Comparison of ENCODE assay signal across 7 cellular contexts in the genomic region with DNA sequence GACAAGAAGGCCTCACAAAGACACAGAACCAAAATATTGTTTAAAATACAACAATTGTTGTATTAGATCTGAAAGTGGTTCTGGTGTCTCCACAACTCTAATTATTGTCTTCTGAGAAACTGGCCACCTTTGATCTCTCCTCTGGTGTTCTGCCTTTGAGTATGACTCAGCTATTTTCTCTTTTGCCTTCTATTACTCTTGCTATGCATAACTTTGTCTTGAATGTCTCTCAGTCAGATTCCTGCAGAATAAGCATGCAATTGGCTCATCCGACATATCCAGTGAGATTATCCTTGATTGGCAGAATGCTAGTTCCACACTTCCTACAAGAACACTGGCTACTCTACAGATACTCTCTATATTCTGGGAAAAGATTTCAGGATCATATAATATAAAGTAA. TPM values are rescaled to one million over a fixed set of nuclear protein-coding genes. Genes with fewer than 3 reads are reported as not detected.
A peak's percentile ranks its signal among the peaks of the same experiment; 100 is the strongest.
DNase-seq lines count a peak whose midpoint lies in the region; ATAC-seq and TF ChIP-seq lines count a peak whose summit lies in the region.

No MANE protein-coding gene starts in this region.

- no peaks in the 10 kb centered on the region for H3K27me3 Mint-ChIP-seq in mesothelial cell of epicardium (ENCODE audit: low read depth)

- H3K4me3 Mint-ChIP-seq in mesothelial cell of epicardium: no peak overlapping the region

- no peak overlapping the region for H3K27ac Mint-ChIP-seq in mesothelial cell of epicardium

- H4K20me1 ChIP-seq in smooth muscle cell (ENCODE audit: low read depth): no peaks in the 10 kb centered on the region

- H3K9ac ChIP-seq in smooth muscle cell (ENCODE audit: low read depth): no peak overlapping the region

- no peak for TF ChIP-seq CTCF in coronary artery (IDR thresholded peaks at IDR 0.05)
- TF ChIP-seq CTCF in smooth muscle cell (IDR thresholded peaks at IDR 0.05; ENCODE audit: borderline replicate concordance, insufficient read depth, poor library complexity, severe bottlenecking): no peak
- TF ChIP-seq CTCF in mesothelial cell of epicardium (IDR thresholded peaks at IDR 0.05; ENCODE audit: unreplicated experiment): no peak
- TF ChIP-seq CTCF in spleen (IDR thresholded peaks at IDR 0.05 in 8 of 11, conservative IDR thresholded peaks at IDR 0.05 in 3 of 11): no peak

- no peaks in the 10 kb centered on the region for H3K36me3 ChIP-seq in smooth muscle cell (ENCODE audit: low read depth)
- no peaks in the 10 kb centered on the region for H3K36me3 ChIP-seq in spleen

- peak overlapping the region; percentile 55 for H3K4me2 ChIP-seq in smooth muscle cell

- no peaks in the 10 kb centered on the region for H3K27me3 ChIP-seq in smooth muscle cell (ENCODE audit: low read depth)
- H3K27me3 ChIP-seq in spleen (replicated peaks in 1 of 7): no peaks in the 10 kb centered on the region

- intact Hi-C loops in spleen (cut with DNase I; ENCODE audit: low total_unique reads): loop anchor here (10.0 kb wide), 1 partner anchor 55 kb away; no protein-coding TSS in a partner anchor

- peaks cover 18% of the 10 kb centered on the region for H3K9me3 Mint-ChIP-seq in mesothelial cell of epicardium

- H3F3A ChIP-seq in smooth muscle cell (ENCODE audit: low read depth): no peaks in the 10 kb centered on the region

- no peaks in the 10 kb centered on the region for H3K79me2 ChIP-seq in smooth muscle cell (ENCODE audit: low read depth)

- peaks cover 13% of the 10 kb centered on the region for H3K36me3 Mint-ChIP-seq in mesothelial cell of epicardium

- H3K4me1 Mint-ChIP-seq in mesothelial cell of epicardium: peaks cover 2% of the 10 kb centered on the region

- H3K27ac ChIP-seq in coronary artery: no peak overlapping the region
- H3K27ac ChIP-seq in smooth muscle cell (ENCODE audit: low read depth): peak overlapping the region; percentile 62
- H3K27ac ChIP-seq in spleen: no peak overlapping the region

- 12% methylated on average over 1 of the region's 1 CpG for WGBS in smooth muscle cell (ENCODE audit: low lambda C conversion rate)
- 44 to 78% (median 54%) methylated on average over 1 of the region's 1 CpG for WGBS in spleen, 5 donors

- peak overlapping the region; percentile 0 for H3K4me3 ChIP-seq in coronary artery
- H3K4me3 ChIP-seq in smooth muscle cell: no peak overlapping the region
- H3K4me3 ChIP-seq in spleen: no peak overlapping the region

- peak; percentile 78 for ATAC-seq in GM19397 (IDR thresholded peaks at IDR 0.05; ENCODE audit: unreplicated experiment)
- ATAC-seq in HG03571 (IDR thresholded peaks at IDR 0.05; ENCODE audit: unreplicated experiment): peak; percentile 55

- H2AFZ ChIP-seq in smooth muscle cell (ENCODE audit: low read depth): peak overlapping the region; percentile 90

- H3K4me1 ChIP-seq in smooth muscle cell (ENCODE audit: low read depth) (no peaks in the 10 kb centered on the region), spleen (no peaks in the 10 kb centered on the region)

- H3K9me3 ChIP-seq in smooth muscle cell (replicated peaks; ENCODE audit: low read depth) (no peaks in the 10 kb centered on the region), spleen (no peaks in the 10 kb centered on the region)

- no peak for TF ChIP-seq POLR2A in spleen (IDR thresholded peaks at IDR 0.05)

- DNase-seq in coronary artery (ENCODE audit: low spot score) (no peak), smooth muscle cell (lab: John Stamatoyannopoulos, UW; ENCODE audit: unreplicated experiment) (no peak), mesothelial cell of epicardium (ENCODE audit: low spot score in 2 of 2, unreplicated experiment in 2 of 2) (no peak), DMS79 (lab: John Stamatoyannopoulos, UW) (no peak), spleen (no peak)

RNA-seq across cellular contexts. Expression of a gene that starts 14.3 kb away (rescaled TPM):
- total RNA-seq in smooth muscle cell (5.1 and 5.3 TPM in 2 replicates), mesothelial cell of epicardium (7.8 to 9.8 TPM (median 9.5 TPM) in 3 replicates), spleen (10 to 100 TPM in 2 of 7 donors, 1 to 10 TPM in 5; 7.5 to 15.5 (median 9.2) TPM)
- polyA plus RNA-seq in smooth muscle cell (2.0 and 2.8 TPM in 2 replicates), spleen (1 to 10 TPM; 4.3 to 4.9 (median 4.5) TPM)
